ENCODE assay signal across 14 cellular contexts in the genomic region with DNA sequence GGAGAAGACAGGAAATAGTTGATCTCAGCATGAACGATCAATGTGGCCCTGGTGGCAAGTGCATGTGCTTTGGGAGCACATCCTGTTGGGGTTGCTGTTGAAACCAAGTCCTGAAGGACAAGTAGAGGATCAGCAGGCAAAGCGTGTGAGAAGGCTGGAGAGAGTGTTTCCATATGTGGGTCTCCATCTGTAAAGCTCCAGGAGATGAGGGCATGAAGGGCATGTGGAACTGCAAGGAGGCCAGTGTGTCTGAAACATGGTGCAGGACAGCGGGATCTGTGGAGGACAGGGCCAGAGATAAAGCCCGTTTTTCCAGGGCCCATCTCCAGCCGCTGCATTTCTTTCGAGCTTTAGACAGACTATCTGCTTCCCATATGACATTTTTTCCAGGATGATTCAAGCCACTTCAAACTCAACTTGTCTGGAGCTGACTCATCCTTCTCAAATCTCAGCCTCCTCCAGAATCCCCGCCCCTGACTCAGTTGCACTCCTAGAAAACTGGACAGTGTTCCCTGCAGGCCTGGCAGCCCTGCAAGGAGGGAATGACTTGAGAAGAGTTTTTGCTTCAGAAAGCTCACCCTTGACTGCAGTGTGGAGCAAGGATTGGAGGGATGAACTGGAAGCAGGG.
DNase-seq lines count a peak whose midpoint lies in the region; ATAC-seq and TF ChIP-seq lines count a peak whose summit lies in the region.
"Had no signal": no experiment of that assay in that cellular context is flagged by ENCODE, and none has a peak within 500 bp of the region (broad histone marks: within the 10 kb centered on the region; RNA-seq: fewer than 3 reads in every experiment).

No MANE protein-coding gene starts in this region.

- CTCF ChIA-PET in RWPE1 (lab: Yijun Ruan, JAX): interaction anchor here (0.6 to 0.8 kb wide), 3 partner anchors 48 to 168 kb away, joined by 3 to 4 read pairs (median 3); no protein-coding TSS in a partner anchor

- in situ Hi-C loops in GM23248 (cut with MboI): no loop called here
- in situ Hi-C loops in KBM-7 (cut with MboI; ENCODE audit: low pct_unique_long_range_greater_than_20kb, low sequenced_read_pairs): no loop called here

- H3K27ac ChIP-seq in GM23248: peak overlapping the region; percentile 64
- H3K27ac ChIP-seq in RWPE1: no peak overlapping the region
- H3K27ac ChIP-seq in smooth muscle cell (ENCODE audit: low read depth): peak overlapping the region; percentile 82
- H3K27ac ChIP-seq: parathyroid adenoma, suprapubic skin had no signal

- H3K9me3 ChIP-seq in GM23248 (ENCODE audit: low read depth) (no peaks in the 10 kb centered on the region), smooth muscle cell (replicated peaks; ENCODE audit: low read depth) (no peaks in the 10 kb centered on the region)
- H3K9me3 ChIP-seq: suprapubic skin had no signal

- H3K4me3 ChIP-seq in GM23248 (peak overlapping the region; percentile 8; the same call in 1 of the 2 replicates), fibroblast of pulmonary artery (replicated peaks; ENCODE audit: low read depth, low read length) (no peak overlapping the region), smooth muscle cell (no peak overlapping the region)
- H3K4me3 ChIP-seq: suprapubic skin had no signal

- H3K4me1 ChIP-seq in GM23248 (ENCODE audit: insufficient read depth): peaks cover 43% of the 10 kb centered on the region
- peaks cover 27% of the 10 kb centered on the region for H3K4me1 ChIP-seq in smooth muscle cell (ENCODE audit: low read depth)

- no peaks in the 10 kb centered on the region for H3K9me2 ChIP-seq in GM23248 (ENCODE audit: insufficient read depth)

- H3F3A ChIP-seq in GM23248 (ENCODE audit: insufficient read depth): peaks cover 38% of the 10 kb centered on the region
- H3F3A ChIP-seq in smooth muscle cell (ENCODE audit: low read depth): peaks cover 32% of the 10 kb centered on the region

- ATAC-seq in HG03139 (IDR thresholded peaks at IDR 0.05; ENCODE audit: unreplicated experiment): no peak

- H3K27me3 ChIP-seq in GM23248 (replicated peaks; ENCODE audit: insufficient read depth): no peaks in the 10 kb centered on the region
- no peaks in the 10 kb centered on the region for H3K27me3 ChIP-seq in smooth muscle cell (ENCODE audit: low read depth)
- H3K27me3 ChIP-seq: suprapubic skin had no signal

- no peaks in the 10 kb centered on the region for H3K36me3 ChIP-seq in GM23248 (ENCODE audit: low read depth)
- no peaks in the 10 kb centered on the region for H3K36me3 ChIP-seq in smooth muscle cell (ENCODE audit: low read depth)
- H3K36me3 ChIP-seq: suprapubic skin had no signal

- POLR2A ChIA-PET in RWPE1 (lab: Yijun Ruan, JAX; ENCODE audit: low non-redundant PET): no interaction called here

- H2AFZ ChIP-seq in GM23248: peak overlapping the region; percentile 47; the same call in 1 of the 2 replicates
- no peak overlapping the region for H2AFZ ChIP-seq in smooth muscle cell (ENCODE audit: low read depth)
- H2AFZ ChIP-seq: parathyroid adenoma had no signal

- 19 to 24% methylated on average over 7 of the region's 7 CpGs for whole genome bisulfite sequencing in GM23248 (ENCODE audit: low coverage in 1 of 2, low lambda C conversion rate in 2 of 2, missing lambda C conversion rate in 2 of 2), 2 experiments
- WGBS in smooth muscle cell (ENCODE audit: low lambda C conversion rate): 8% methylated on average over 7 of the region's 7 CpGs

- peak; percentile 87 for DNase-seq in GM23248
- DNase-seq in RWPE1 (ENCODE audit: low spot score): peak; percentile 34
- peak; percentile 30 for DNase-seq in fibroblast of pulmonary artery (ENCODE audit: low read depth)
- no peak for DNase-seq in smooth muscle cell (lab: John Stamatoyannopoulos, UW; ENCODE audit: unreplicated experiment)
- DNase-seq in NCI-H1930 (lab: John Stamatoyannopoulos, UW): no peak
- DNase-seq in stimulated activated CD4-positive, alpha-beta T cell treated with anti-CD3 and anti-CD28 coated beads, Interleukin-15, amount 100 ng/mL, for 24 hours: no peak
- no peak for DNase-seq in KBM-7
- DNase-seq: activated CD8-positive, alpha-beta memory T cell treated with anti-CD3 and anti-CD28 coated beads for 24 hours; activated naive CD8-positive, alpha-beta T cell treated with anti-CD3 and anti-CD28 coated beads for 36 hours; NCI-H1436 treated with DMSO at 0.1 percent for 48 hours; T-helper 2 cell had no signal

- no peaks in the 10 kb centered on the region for H3K79me2 ChIP-seq in GM23248 (ENCODE audit: insufficient read depth)
- H3K79me2 ChIP-seq in smooth muscle cell (ENCODE audit: low read depth): no peaks in the 10 kb centered on the region
- H3K79me2 ChIP-seq: parathyroid adenoma had no signal

- H3K9ac ChIP-seq in GM23248 (0 out of 2 replicates have a peak overlapping the region, but pooled peaks have one; percentile 19), smooth muscle cell (ENCODE audit: low read depth) (no peak overlapping the region)
- H3K9ac ChIP-seq: parathyroid adenoma had no signal

- H3K4me2 ChIP-seq in GM23248 (ENCODE audit: unreplicated experiment) (peak overlapping the region; percentile 55), smooth muscle cell (peak overlapping the region; percentile 74)

- TF ChIP-seq CTCF in RWPE1 (conservative IDR thresholded peaks at IDR 0.05; ENCODE audit: low read depth) (no peak), fibroblast of pulmonary artery (IDR thresholded peaks at IDR 0.05; ENCODE audit: low read length, missing control alignments) (no peak), smooth muscle cell (IDR thresholded peaks at IDR 0.05; ENCODE audit: borderline replicate concordance, insufficient read depth, poor library complexity, severe bottlenecking) (no peak)

- no peaks in the 10 kb centered on the region for H4K20me1 ChIP-seq in GM23248 (ENCODE audit: insufficient read depth)
- H4K20me1 ChIP-seq in smooth muscle cell (ENCODE audit: low read depth): no peaks in the 10 kb centered on the region

Comparison
In these comparisons a context has a peak if more than half of its experiments do, and no peak if none do; other contexts are left out.
1. DNase-seq: peak in GM23248 (single experiment), RWPE1 (single experiment) and fibroblast of pulmonary artery (single experiment); none in smooth muscle cell (single experiment), NCI-H1930 (0 of 2), stimulated activated CD4-positive, alpha-beta T cell treated with anti-CD3 and anti-CD28 coated beads, Interleukin-15, amount 100 ng/mL, for 24 hours (single experiment) and KBM-7 (single experiment).